7 cellular contexts compared by ENCODE assay signal in genomic region chr7:39854616-39855324, GRCh38.
DNase-seq lines count a peak whose midpoint lies in the region; ATAC-seq, FAIRE-seq and TF ChIP-seq lines count a peak whose summit lies in the region.
"Not testable (repeated sequence)": the region's sequence is repeated elsewhere in the genome, so short reads cannot be mapped to it uniquely, and the experiment has no call there.

No MANE protein-coding gene starts in this region.

- H3K4me3 Mint-ChIP-seq in activated CD4-positive, alpha-beta memory T cell treated with anti-CD3 and anti-CD28 coated beads, Interleukin-2, amount 10 ng/mL, durations not matched to agents 7 days and 5 days = peak overlapping the region; percentile 53

- CTCF ChIA-PET in HCT116 (lab: Charles Lee) = not testable (repeated sequence)
- CTCF ChIA-PET in activated CD4-positive, alpha-beta memory T cell treated with anti-CD3 and anti-CD28 coated beads, Interleukin-2, amount 10 ng/mL, durations not matched to agents 7 days and 5 days (lab: Charles Lee) = interaction anchor here (1.4 kb wide), 1 partner anchor 41 kb away, joined by 6 read pairs; no protein-coding TSS in a partner anchor

- DNase-seq in HCT116 (ENCODE audit: low read depth, low spot score); activated CD4-positive, alpha-beta memory T cell treated with anti-CD3 and anti-CD28 coated beads, Interleukin-2, amount 10 ng/mL, durations not matched to agents 7 days and 5 days; colonic mucosa; kidney; skeletal muscle cell (ENCODE audit: low read depth): not testable (repeated sequence)

- H3K27me3 Mint-ChIP-seq in activated CD4-positive, alpha-beta memory T cell treated with anti-CD3 and anti-CD28 coated beads, Interleukin-2, amount 10 ng/mL, durations not matched to agents 7 days and 5 days = peaks cover 39% of the 10 kb centered on the region

- not testable (repeated sequence) for H3K9me3 Mint-ChIP-seq in activated CD4-positive, alpha-beta memory T cell treated with anti-CD3 and anti-CD28 coated beads, Interleukin-2, amount 10 ng/mL, durations not matched to agents 7 days and 5 days

- not testable (repeated sequence) for TF ChIP-seq CTCF in HCT116 (IDR thresholded peaks at IDR 0.05 in 2 of 3, conservative IDR thresholded peaks at IDR 0.05 in 1 of 3; ENCODE audit: borderline replicate concordance in 1 of 3, insufficient read depth in 1 of 3, low read depth in 2 of 3, low read length in 2 of 3); colonic mucosa (IDR thresholded peaks at IDR 0.05); kidney (IDR thresholded peaks at IDR 0.05; ENCODE audit: borderline replicate concordance, extremely low read depth, insufficient read depth)

- not testable (repeated sequence) for H2AFZ ChIP-seq in HCT116 (ENCODE audit: low read depth, low read length, poor library complexity, severe bottlenecking)

- H3K36me3 ChIP-seq in HCT116 (ENCODE audit: control insufficient read depth in 1 of 2, insufficient read depth in 2 of 2, low read length in 2 of 2); colonic mucosa; kidney (ENCODE audit: control insufficient read depth in 1 of 2, insufficient read depth in 2 of 2, low read length in 2 of 2): not testable (repeated sequence)

- TF ChIP-seq POLR2A in HCT116 (IDR thresholded peaks at IDR 0.05; ENCODE audit: borderline replicate concordance, extremely low read depth, insufficient read depth, insufficient read length) = not testable (repeated sequence)

- not testable (repeated sequence) for H3K27me3 ChIP-seq in HCT116 (ENCODE audit: insufficient read depth, low read length); colonic mucosa

- H3K9ac ChIP-seq in HCT116 (ENCODE audit: low read length); colonic mucosa (ENCODE audit: low read depth in 2 of 2, low read length in 2 of 2); kidney (ENCODE audit: low read length in 2 of 2): not testable (repeated sequence)

- H3K4me3 ChIP-seq in HCT116 (replicated peaks in 1 of 2; ENCODE audit: low read depth in 1 of 2, low read length in 2 of 2) = not testable (repeated sequence)
- peak overlapping the region; percentile 27 for H3K4me3 ChIP-seq in colonic mucosa
- H3K4me3 ChIP-seq in kidney (ENCODE audit: low read length in 2 of 2) = peak overlapping the region; percentile 39 to 55
- peak overlapping the region; percentile 27 for H3K4me3 ChIP-seq in skeletal muscle cell (ENCODE audit: low read depth, low read length)

- not testable (repeated sequence) for BruUV-seq in HCT116 (replicated peaks; lab: Mats Ljungman, UMichigan)

- ATAC-seq in GM19023 (IDR thresholded peaks at IDR 0.05; ENCODE audit: unreplicated experiment) (peak; percentile 70), HCT116 (0 out of 2 replicates have a peak, but pooled peaks have one; percentile 53), HG03469 (IDR thresholded peaks at IDR 0.05; ENCODE audit: unreplicated experiment) (peak; percentile 50)

- RAD21 ChIA-PET in HCT116 (lab: Charles Lee; ENCODE audit: low non-redundant PET in 1 of 2, low total read pairs in 2 of 2, uncharacterized antibody in 2 of 2, unreplicated experiment in 2 of 2) = not testable (repeated sequence)

- not testable (repeated sequence) for TF ChIP-seq RAD21 in HCT116 (IDR thresholded peaks at IDR 0.05; ENCODE audit: low read depth)

- not testable (repeated sequence) for H3K27ac Mint-ChIP-seq in activated CD4-positive, alpha-beta memory T cell treated with anti-CD3 and anti-CD28 coated beads, Interleukin-2, amount 10 ng/mL, durations not matched to agents 7 days and 5 days

- intact Hi-C loops in HCT116 (cut with micrococcal nuclease); colonic mucosa (cut with DNase I); kidney (cut with DNase I): not testable (repeated sequence)

- H3K9me2 ChIP-seq in HCT116 (ENCODE audit: insufficient read depth) = not testable (repeated sequence)

- H4K20me1 ChIP-seq in HCT116 (ENCODE audit: insufficient read depth) = not testable (repeated sequence)

- H3K4me1 Mint-ChIP-seq in activated CD4-positive, alpha-beta memory T cell treated with anti-CD3 and anti-CD28 coated beads, Interleukin-2, amount 10 ng/mL, durations not matched to agents 7 days and 5 days = not testable (repeated sequence)

- H3K4me1 ChIP-seq in HCT116 (ENCODE audit: control insufficient read depth in 1 of 2, insufficient read depth in 2 of 2, low read length in 2 of 2); colonic mucosa; kidney (ENCODE audit: control insufficient read depth in 1 of 2, insufficient read depth in 1 of 2, low read depth in 1 of 2, low read length in 2 of 2): not testable (repeated sequence)

- H3K79me2 ChIP-seq in HCT116 (ENCODE audit: insufficient read depth, low read length) = not testable (repeated sequence)

- H3K27ac ChIP-seq in HCT116 (ENCODE audit: low read depth, low read length); colonic mucosa; kidney (ENCODE audit: low read depth in 2 of 2, low read length in 2 of 2): not testable (repeated sequence)

- H3K4me2 ChIP-seq in HCT116 (ENCODE audit: low read length) = not testable (repeated sequence)

- POLR2A ChIA-PET in HCT116 (lab: Charles Lee); activated CD4-positive, alpha-beta memory T cell treated with anti-CD3 and anti-CD28 coated beads, Interleukin-2, amount 10 ng/mL, durations not matched to agents 7 days and 5 days (lab: Charles Lee): not testable (repeated sequence)

- H3K36me3 Mint-ChIP-seq in activated CD4-positive, alpha-beta memory T cell treated with anti-CD3 and anti-CD28 coated beads, Interleukin-2, amount 10 ng/mL, durations not matched to agents 7 days and 5 days (ENCODE audit: low read depth) = not testable (repeated sequence)

- H3K9me3 ChIP-seq in HCT116 (ENCODE audit: control insufficient read depth in 1 of 2, insufficient read depth in 1 of 2, low read depth in 1 of 2, low read length in 2 of 2); colonic mucosa; kidney (ENCODE audit: control insufficient read depth in 1 of 2, low read length in 2 of 2): not testable (repeated sequence)

- FAIRE-seq in kidney (lab: Jason Lieb, UNC) = not testable (repeated sequence)
